9 cellular contexts compared by ENCODE assay signal in the genomic region with DNA sequence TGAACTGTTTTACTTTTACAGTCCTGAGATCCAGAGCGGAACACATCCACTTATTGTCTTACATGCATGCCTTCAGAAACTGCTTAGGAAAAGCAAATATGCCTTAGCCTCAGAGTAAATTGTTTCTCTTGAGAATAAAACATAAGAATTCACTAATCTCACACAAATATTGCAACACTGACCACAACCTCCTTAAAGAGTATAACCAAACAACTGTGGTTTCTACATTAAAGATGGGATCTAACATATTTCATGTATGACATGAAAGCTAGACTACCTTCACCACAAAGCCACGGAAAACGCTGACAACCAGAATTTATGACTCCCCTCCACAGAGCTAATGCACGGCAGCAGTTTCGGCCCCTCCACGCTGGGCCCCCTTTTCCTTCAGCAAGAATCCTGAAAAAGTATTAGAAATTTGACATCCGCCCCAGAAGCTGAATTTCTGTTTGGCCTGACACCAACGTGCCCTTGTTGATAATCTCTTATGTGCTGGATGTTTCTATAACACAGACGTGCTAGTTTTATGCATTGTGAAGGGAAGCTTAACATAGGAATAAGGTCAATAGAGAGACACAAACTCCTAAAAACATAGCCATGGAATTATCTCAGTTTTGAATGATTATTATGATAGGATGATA.
DNase-seq lines count a peak whose midpoint lies in the region; ATAC-seq and TF ChIP-seq lines count a peak whose summit lies in the region.
"Had no signal": no experiment of that assay in that cellular context is flagged by ENCODE, and none has a peak within 500 bp of the region (broad histone marks: within the 10 kb centered on the region; RNA-seq: fewer than 3 reads in every experiment).

No MANE protein-coding gene starts in this region.

- no peaks in the 10 kb centered on the region for H3K27me3 Mint-ChIP-seq in glutamatergic neuron (ENCODE audit: unreplicated experiment)

- ATAC-seq in GM19035 (IDR thresholded peaks at IDR 0.05; ENCODE audit: unreplicated experiment) = no peak

- TF ChIP-seq CTCF in glutamatergic neuron (IDR thresholded peaks at IDR 0.05; ENCODE audit: partially characterized antibody, unreplicated experiment) = no peak

- no peak overlapping the region for H3K27ac Mint-ChIP-seq in glutamatergic neuron (ENCODE audit: unreplicated experiment)

- no peaks in the 10 kb centered on the region for H3K4me1 Mint-ChIP-seq in glutamatergic neuron (ENCODE audit: low read depth, unreplicated experiment)

- H3K36me3 Mint-ChIP-seq in glutamatergic neuron (ENCODE audit: unreplicated experiment) = no peaks in the 10 kb centered on the region

- H3K9me3 Mint-ChIP-seq in glutamatergic neuron (ENCODE audit: unreplicated experiment) = no peaks in the 10 kb centered on the region

- peak; percentile 39 for DNase-seq in AG08396 (ENCODE audit: low spot score)
- DNase-seq in HS-5 (ENCODE audit: low read depth) = peak; percentile 76
- peak; percentile 46 for DNase-seq in UCSD-AML1 (lab: John Stamatoyannopoulos, UW; ENCODE audit: unreplicated experiment)
- DNase-seq in iris pigment epithelial cell (ENCODE audit: low read depth) = peak; percentile 96
- DNase-seq in DMS153 (lab: John Stamatoyannopoulos, UW) = no peak
- no peak for DNase-seq in iPS-NIHi11 (ENCODE audit: low spot score)
- DNase-seq in glutamatergic neuron = no peak
- DNase-seq: H7 had no signal

- no peak overlapping the region for H3K4me3 Mint-ChIP-seq in glutamatergic neuron (ENCODE audit: unreplicated experiment)

Comparison
In these comparisons a context has a peak if more than half of its experiments do, and no peak if none do; other contexts are left out.
1. DNase-seq: peak in AG08396 (single experiment), HS-5 (single experiment), UCSD-AML1 (single experiment) and iris pigment epithelial cell (single experiment); none in DMS153 (single experiment), iPS-NIHi11 (single experiment) and glutamatergic neuron (single experiment).